In genomic region chrX:72181178-72182125, GRCh38 we compare ENCODE assay signal across 8 cellular contexts.
DNase-seq lines count a peak whose midpoint lies in the region; ATAC-seq and TF ChIP-seq lines count a peak whose summit lies in the region.

TSS of gene PIN4 (plus strand) at chrX:72181757. CDS start at chrX:72181786, 29 bp downstream.

- H3K27ac ChIP-seq in WERI-Rb-1, result peak within 1 kb of the TSS; percentile 94

- CTCF ChIA-PET in AG04449 (lab: Yijun Ruan, JAX), result interaction anchor here (0.8 to 1.9 kb wide), 3 partner anchors 11 to 159 kb away, joined by 3 to 7 read pairs (median 3); no protein-coding TSS in a partner anchor

- POLR2A ChIA-PET in AG04449 (lab: Yijun Ruan, JAX), result interaction anchor here (1.0 to 1.5 kb wide), 2 partner anchors 12 to 50 kb away, joined by 4 to 6 read pairs; partner anchors contain the start of gene RTL5

- H3K4me3 ChIP-seq in AG04449 (ENCODE audit: low read depth, low read length), result peak within 1 kb of the TSS; percentile 73
- peak within 1 kb of the TSS; percentile 99 for H3K4me3 ChIP-seq in WERI-Rb-1 (ENCODE audit: low read depth, low read length)
- H3K4me3 ChIP-seq in cardiac fibroblast (replicated peaks in 1 of 2; ENCODE audit: low read depth in 2 of 2, low read length in 2 of 2), result peak within 1 kb of the TSS; percentile 70 to 81

- DNase-seq in AG04449 (ENCODE audit: low read depth, low spot score) (peak; percentile 81), NCI-H2227 (lab: John Stamatoyannopoulos, UW; ENCODE audit: unreplicated experiment) (peak; percentile 100), WERI-Rb-1 (peak; percentile 99), cardiac fibroblast (ENCODE audit: low read depth in 2 of 2) (peak; percentile 97 to 98), iPS-NIHi7 (ENCODE audit: extremely low spot score) (peak; percentile 89), smooth muscle cell of the brain vasculature (ENCODE audit: low read depth, low spot score) (peak; percentile 89)

- H3K9me3 ChIP-seq in WERI-Rb-1 (ENCODE audit: severe bottlenecking), result peaks cover 3% of the 10 kb centered on the region

- ATAC-seq in GM18909 (IDR thresholded peaks at IDR 0.05; ENCODE audit: poor library complexity, unreplicated experiment) (peak; percentile 96), HG03159 (IDR thresholded peaks at IDR 0.05; ENCODE audit: unreplicated experiment) (peak; percentile 97)

- no peaks in the 10 kb centered on the region for H3K27me3 ChIP-seq in WERI-Rb-1 (ENCODE audit: insufficient read depth, low read depth, severe bottlenecking)

- TF ChIP-seq CTCF in AG04449 (IDR thresholded peaks at IDR 0.05; ENCODE audit: insufficient read depth, low read length, missing control alignments), result no peak
- TF ChIP-seq CTCF in WERI-Rb-1 (IDR thresholded peaks at IDR 0.05; ENCODE audit: low read depth, low read length), result no peak
- no peak for TF ChIP-seq CTCF in cardiac fibroblast (IDR thresholded peaks at IDR 0.05; ENCODE audit: low read depth, low read length)

- peaks cover 20% of the 10 kb centered on the region for H3K36me3 ChIP-seq in WERI-Rb-1

Comparison
In these comparisons a context has a peak if more than half of its experiments do, and no peak if none do; other contexts are left out.
1. Peak in every context shown above with its lines: DNase-seq, ATAC-seq, H3K4me3 ChIP-seq and H3K27ac ChIP-seq.